ENCODE assay signal across 21 cellular contexts in the genomic region with DNA sequence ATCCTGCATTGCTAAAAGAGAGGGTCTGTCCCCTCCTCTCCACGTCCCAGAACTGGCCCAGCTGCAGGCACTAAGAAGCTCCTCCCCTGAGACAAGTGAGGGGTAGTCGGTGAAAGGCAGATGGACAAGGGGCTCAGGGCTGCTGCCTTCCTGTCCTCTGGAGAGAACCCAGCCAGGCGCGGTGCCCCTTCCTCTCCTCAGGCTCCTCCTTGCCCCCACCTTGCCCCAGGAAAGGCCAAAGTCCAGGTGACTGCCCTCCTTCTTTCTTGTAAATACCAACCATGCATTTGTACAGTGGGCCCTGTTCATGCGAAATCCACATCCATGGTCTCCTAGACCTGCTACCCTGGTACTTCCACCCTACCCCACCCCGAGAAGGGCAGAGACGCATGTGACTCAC. TPM values are rescaled to one million over a fixed set of nuclear protein-coding genes. Genes with fewer than 3 reads are reported as not detected.
"Had no signal": no experiment of that assay in that cellular context is flagged by ENCODE, and none has a peak within 500 bp of the region (broad histone marks: within the 10 kb centered on the region; RNA-seq: fewer than 3 reads in every experiment).

No MANE protein-coding gene starts in this region.

- H3K4me3 ChIP-seq: K562, SJSA1 had no signal

- H3K36me3 ChIP-seq: SJSA1 had no signal

- H3K4me1 ChIP-seq: SJSA1 had no signal

- H3K9me3 ChIP-seq: SJSA1, SK-N-SH had no signal

- DNase-seq: Kasumi-1, MM.1S, NCI-H1092 treated with DMSO at 0.1 percent for 48 hours, NCI-H1436 treated with DMSO at 0.1 percent for 48 hours, NCI-H1694, NCI-H187 treated with DMSO at 0.1 percent for 48 hours, NCI-H2081, NCI-H2107, NCI-H2227 treated with DMSO at 0.1 percent for 48 hours, NCI-H69, NCI-H774, Right ventricle myocardium superior, RPMI8226, SIG-M5, SK-N-SH, SW 1271 had no signal

- H3K27ac ChIP-seq: HL-60, KMS-11, SJSA1 had no signal

- H3K9ac ChIP-seq: KMS-11, SK-N-SH had no signal

- H3K4me2 ChIP-seq: KMS-11, SK-N-SH had no signal

RNA-seq across cellular contexts. Expression of a gene that starts 9.7 kb away (rescaled TPM):
- polyA plus RNA-seq: IgD-negative memory B cell, K562, SK-N-SH had no signal

RNA-seq across cellular contexts. Expression of a gene that starts 29.4 kb away (rescaled TPM):
- polyA plus RNA-seq: SK-N-SH had no signal

RNA-seq across cellular contexts. Expression of a gene that starts 55.9 kb away (rescaled TPM):
- polyA plus RNA-seq: IgD-negative memory B cell, K562, SK-N-SH had no signal
